In genomic region chr2:74119912-74120825, GRCh38 we compare ENCODE assay signal across 1 cellular context.
TF ChIP-seq lines count a peak whose summit lies in the region.

No MANE protein-coding gene starts in this region.

TF ChIP-seq in HepG2, 621 proteins besides CTCF, POLR2A, EP300 and RAD21 (continued from another document and continues in another):
- 0 out of 4 replicates have a peak, but pooled peaks of 1 of the 2 experiments have one; percentile 53 for TF ChIP-seq NR2F1 (CRISPR knock-in tag; IDR thresholded peaks at IDR 0.05)
- no peak for TF ChIP-seq FOXK2 (IDR thresholded peaks at IDR 0.05)
- TF ChIP-seq ZNF225 (CRISPR knock-in tag; IDR thresholded peaks at IDR 0.05) = peak; percentile 96
- TF ChIP-seq PLRG1 (conservative IDR thresholded peaks at IDR 0.05) = no peak
- TF ChIP-seq HOXA7 (CRISPR knock-in tag; IDR thresholded peaks at IDR 0.05) = no peak
- peak; percentile 86 for TF ChIP-seq TAF15 (IDR thresholded peaks at IDR 0.05; ENCODE audit: low read depth, low read length, poor library complexity, severe bottlenecking)
- TF ChIP-seq TFDP2 (CRISPR knock-in tag; IDR thresholded peaks at IDR 0.05) = peak; percentile 90
- peak; percentile 92 for TF ChIP-seq HDAC2 (CRISPR knock-in tag; IDR thresholded peaks at IDR 0.05)
- peak; percentile 88 for TF ChIP-seq MYPOP (CRISPR knock-in tag; IDR thresholded peaks at IDR 0.05)
- TF ChIP-seq ATF4 (CRISPR knock-in tag; IDR thresholded peaks at IDR 0.05) = peak in 1 of 2 experiments; percentile 69; a peak in 2 of 4 replicates
- peak; percentile 88; the same call in 1 of the 2 replicates for TF ChIP-seq ZNF335 (CRISPR knock-in tag; IDR thresholded peaks at IDR 0.05)
- 0 out of 2 replicates have a peak, but pooled peaks have one; percentile 53 for TF ChIP-seq ZC3H4 (CRISPR knock-in tag; IDR thresholded peaks at IDR 0.05; ENCODE audit: borderline replicate concordance)
- TF ChIP-seq ZBTB43 (CRISPR knock-in tag; conservative IDR thresholded peaks at IDR 0.05) = 0 out of 2 replicates have a peak, but pooled peaks have one; percentile 51
- TF ChIP-seq ZIK1 (CRISPR knock-in tag; IDR thresholded peaks at IDR 0.05; ENCODE audit: borderline replicate concordance, low read depth) = peak; percentile 88; the same call in 1 of the 2 replicates
- TF ChIP-seq THAP11 (CRISPR knock-in tag; IDR thresholded peaks at IDR 0.05) = peak; percentile 93
- no peak for TF ChIP-seq LRRFIP1 (CRISPR knock-in tag; conservative IDR thresholded peaks at IDR 0.05)
- TF ChIP-seq JDP2 (CRISPR knock-in tag; IDR thresholded peaks at IDR 0.05; ENCODE audit: borderline replicate concordance) = peak; percentile 26; the same call in 1 of the 2 replicates
- no peak for TF ChIP-seq ETS1 (CRISPR knock-in tag; IDR thresholded peaks at IDR 0.05)
- 0 out of 2 replicates have a peak, but pooled peaks have one; percentile 45 for TF ChIP-seq ZNF678 (CRISPR knock-in tag; IDR thresholded peaks at IDR 0.05)
- TF ChIP-seq POLR2AphosphoS2 (IDR thresholded peaks at IDR 0.05; ENCODE audit: low read depth, low read length) = no peak
- TF ChIP-seq CCDC6 (CRISPR knock-in tag; IDR thresholded peaks at IDR 0.05) = 0 out of 2 replicates have a peak, but pooled peaks have one; percentile 45
- peak; percentile 92 for TF ChIP-seq ZNF431 (CRISPR knock-in tag; IDR thresholded peaks at IDR 0.05; ENCODE audit: borderline replicate concordance, low read depth)
- no peak for TF ChIP-seq IKZF1 (IDR thresholded peaks at IDR 0.05)
- no peak for TF ChIP-seq FOSL1 (CRISPR knock-in tag; IDR thresholded peaks at IDR 0.05; ENCODE audit: borderline replicate concordance)
- peak; percentile 80 for TF ChIP-seq ZFX (CRISPR knock-in tag; IDR thresholded peaks at IDR 0.05; ENCODE audit: low read depth)
- no peak for TF ChIP-seq ZNF557 (CRISPR knock-in tag; IDR thresholded peaks at IDR 0.05)
- TF ChIP-seq ZNF703 (CRISPR knock-in tag; IDR thresholded peaks at IDR 0.05; ENCODE audit: borderline replicate concordance) = peak; percentile 90; the same call in 1 of the 2 replicates
- TF ChIP-seq NKX3-1 (CRISPR knock-in tag; IDR thresholded peaks at IDR 0.05) = peak; percentile 85
- TF ChIP-seq HIC2 (CRISPR knock-in tag; IDR thresholded peaks at IDR 0.05; ENCODE audit: low read depth) = 0 out of 2 replicates have a peak, but pooled peaks have one; percentile 46
- peak; percentile 63 for TF ChIP-seq ZBTB7A (CRISPR knock-in tag; IDR thresholded peaks at IDR 0.05)
- peak; percentile 53; the same call in 1 of the 2 replicates for TF ChIP-seq HCFC1 (IDR thresholded peaks at IDR 0.05; ENCODE audit: low read depth, low read length)
- no peak for TF ChIP-seq TCF12 (IDR thresholded peaks at IDR 0.05)
- TF ChIP-seq TCF12 (CRISPR knock-in tag; IDR thresholded peaks at IDR 0.05) = no peak
- TF ChIP-seq TEAD3 (CRISPR knock-in tag; optimal IDR thresholded peaks at IDR 0.05; ENCODE audit: borderline replicate concordance) = no peak
- peak; percentile 75 for TF ChIP-seq ZNF770 (CRISPR knock-in tag; IDR thresholded peaks at IDR 0.05)
- TF ChIP-seq FOXA1 (IDR thresholded peaks at IDR 0.05) = no peak
- no peak for TF ChIP-seq FOXA1 (CRISPR knock-in tag; IDR thresholded peaks at IDR 0.05)
- peak; percentile 96 for TF ChIP-seq HDAC1 (CRISPR knock-in tag; IDR thresholded peaks at IDR 0.05)
- no peak for TF ChIP-seq CENPX (CRISPR knock-in tag; IDR thresholded peaks at IDR 0.05)
- TF ChIP-seq KDM5B (CRISPR knock-in tag; IDR thresholded peaks at IDR 0.05; ENCODE audit: borderline replicate concordance) = peak; percentile 97
- TF ChIP-seq SOX5 (CRISPR knock-in tag; IDR thresholded peaks at IDR 0.05; ENCODE audit: borderline replicate concordance) = peak; percentile 50; the same call in 1 of the 2 replicates
- peak; percentile 94 for TF ChIP-seq CBFB (CRISPR knock-in tag; IDR thresholded peaks at IDR 0.05)
- TF ChIP-seq UBTF (CRISPR knock-in tag; IDR thresholded peaks at IDR 0.05) = peak; percentile 85
- TF ChIP-seq ZFYVE20 (CRISPR knock-in tag; IDR thresholded peaks at IDR 0.05; ENCODE audit: borderline replicate concordance, low read depth) = no peak
- TF ChIP-seq ZNF75D (CRISPR knock-in tag; IDR thresholded peaks at IDR 0.05; ENCODE audit: borderline replicate concordance) = no peak; the same call in 1 of the 2 replicates
- TF ChIP-seq HIVEP1 (CRISPR knock-in tag; IDR thresholded peaks at IDR 0.05) = peak; percentile 94
- TF ChIP-seq ZNF12 (CRISPR knock-in tag; IDR thresholded peaks at IDR 0.05) = no peak
- TF ChIP-seq KDM1A (CRISPR knock-in tag; IDR thresholded peaks at IDR 0.05) = no peak
